ENCODE assay signal across 22 cellular contexts in genomic region chr2:14420851-14421250, GRCh38.
DNase-seq lines count a peak whose midpoint lies in the region; ATAC-seq and TF ChIP-seq lines count a peak whose summit lies in the region.
"Had no signal": no experiment of that assay in that cellular context is flagged by ENCODE, and none has a peak within 500 bp of the region (broad histone marks: within the 10 kb centered on the region; RNA-seq: fewer than 3 reads in every experiment).

No MANE protein-coding gene starts in this region.

- H3K79me2 ChIP-seq in osteoblast (ENCODE audit: insufficient read depth, low read length) = no peaks in the 10 kb centered on the region

- no peaks in the 10 kb centered on the region for H3K4me1 ChIP-seq in osteoblast (ENCODE audit: insufficient read depth, low read length)
- H3K4me1 ChIP-seq: gastroesophageal sphincter, right atrium auricular region, vagina had no signal

- intact Hi-C loops in head of caudate nucleus (cut with DNase I) = no loop called here

- no peak overlapping the region for H3K27ac ChIP-seq in osteoblast (ENCODE audit: low read depth, low read length)
- H3K27ac ChIP-seq: gastroesophageal sphincter, right atrium auricular region, vagina had no signal

- ATAC-seq in HG03159 (IDR thresholded peaks at IDR 0.05; ENCODE audit: unreplicated experiment) (peak; percentile 31), HG02759 (IDR thresholded peaks at IDR 0.05; ENCODE audit: unreplicated experiment) (no peak)
- ATAC-seq: activated T-cell treated with anti-CD3 and anti-CD28 coated beads, Interleukin-2, amount 50 U/mL, for 72 hours; gastroesophageal sphincter; stimulated activated memory B cell treated with anti-CD40 and anti-IgM and Interleukin-4, amounts not matched to agents 10 μg/mL and 1 μg/mL and 100 μg/mL, for 72 hours had no signal

- DNase-seq in GM06990 (ENCODE audit: extremely low read depth, insufficient read length) (peak; percentile 15), astrocyte of the spinal cord (ENCODE audit: low read depth, low spot score) (peak; percentile 36), osteoblast (ENCODE audit: insufficient read length, low spot score, missing footprints) (no peak), KG1 (lab: John Stamatoyannopoulos, UW) (no peak), head of caudate nucleus (no peak), NCI-H1694 treated with DMSO at 0.1 percent for 48 hours (lab: John Stamatoyannopoulos, UW) (no peak)
- DNase-seq: activated CD4-positive, alpha-beta T cell treated with anti-CD3 and anti-CD28 coated beads, Interleukin-2, amount 50 U/mL, for 1 hour; activated T-cell treated with anti-CD3 and anti-CD28 coated beads, Interleukin-2, amount 50 U/mL, for 72 hours; dorsolateral prefrontal cortex; kidney glomerular epithelial cell; naive B cell; NCI-H1417; NCI-H510A treated with DMSO at 0.1 percent for 48 hours; RPMI8226; stimulated activated CD4-positive, alpha-beta T cell treated with anti-CD3 and anti-CD28 coated beads, Interleukin-4, amount 100 ng/mL, for 4 hours had no signal

- in situ Hi-C loops in astrocyte of the spinal cord (cut with HindIII; ENCODE audit: low sequenced_read_pairs) = no loop called here

- H2AFZ ChIP-seq in osteoblast (ENCODE audit: low read length) = peak overlapping the region; percentile 40

- H3K4me3 ChIP-seq in GM06990 (replicated peaks; ENCODE audit: low read depth, low read length) (no peak overlapping the region), astrocyte of the spinal cord (ENCODE audit: low read depth, low read length) (no peak overlapping the region), osteoblast (ENCODE audit: insufficient read depth, low read length) (no peak overlapping the region)
- H3K4me3 ChIP-seq: BLaER1 treated with 17β-estradiol and CSF1 and Interleukin-3, amounts not matched to agents 10 nM and 100 nM; dorsolateral prefrontal cortex; gastroesophageal sphincter; right atrium auricular region; vagina had no signal

- H3K36me3 ChIP-seq in GM06990 (ENCODE audit: control insufficient read depth, insufficient read depth, low read length) = no peaks in the 10 kb centered on the region
- H3K36me3 ChIP-seq in osteoblast (ENCODE audit: insufficient read depth, low read length) = no peaks in the 10 kb centered on the region
- H3K36me3 ChIP-seq: BLaER1 treated with 17β-estradiol and CSF1 and Interleukin-3, amounts not matched to agents 10 nM and 100 nM; gastroesophageal sphincter; right atrium auricular region; vagina had no signal

- no peak overlapping the region for H3K4me2 ChIP-seq in osteoblast (ENCODE audit: insufficient read depth, low read length)

- TF ChIP-seq CTCF in GM06990 (IDR thresholded peaks at IDR 0.05; ENCODE audit: insufficient read depth, low read length, poor library complexity, severe bottlenecking) (no peak), astrocyte of the spinal cord (IDR thresholded peaks at IDR 0.05; ENCODE audit: low read depth, low read length) (no peak), osteoblast (IDR thresholded peaks at IDR 0.05; ENCODE audit: extremely low read depth, low read depth, low read length) (no peak)

- H3K27me3 ChIP-seq in GM06990 (replicated peaks; ENCODE audit: control insufficient read depth, insufficient read depth, low read length) (no peaks in the 10 kb centered on the region), osteoblast (ENCODE audit: insufficient read depth, low read length) (no peaks in the 10 kb centered on the region)
- H3K27me3 ChIP-seq: BLaER1 treated with 17β-estradiol and CSF1 and Interleukin-3, amounts not matched to agents 10 nM and 100 nM; dorsolateral prefrontal cortex; gastroesophageal sphincter; right atrium auricular region; vagina had no signal

- no peaks in the 10 kb centered on the region for H4K20me1 ChIP-seq in osteoblast (ENCODE audit: insufficient read depth, low read length)
- H4K20me1 ChIP-seq: BLaER1 treated with 17β-estradiol and CSF1 and Interleukin-3, amounts not matched to agents 10 nM and 100 nM had no signal

- H3K9me3 ChIP-seq in osteoblast (ENCODE audit: low read depth, low read length) = no peaks in the 10 kb centered on the region
- H3K9me3 ChIP-seq: BLaER1 treated with 17β-estradiol and CSF1 and Interleukin-3, amounts not matched to agents 10 nM and 100 nM; gastroesophageal sphincter; right atrium auricular region; vagina had no signal

Comparison
In these comparisons a context has a peak if more than half of its experiments do, and no peak if none do; other contexts are left out.
1. DNase-seq: peak in GM06990 (single experiment) and astrocyte of the spinal cord (single experiment); none in osteoblast (single experiment), KG1 (single experiment), head of caudate nucleus (0 of 42) and NCI-H1694 treated with DMSO at 0.1 percent for 48 hours (single experiment).